ENCODE assay signal across 1 cellular context in the genomic region with DNA sequence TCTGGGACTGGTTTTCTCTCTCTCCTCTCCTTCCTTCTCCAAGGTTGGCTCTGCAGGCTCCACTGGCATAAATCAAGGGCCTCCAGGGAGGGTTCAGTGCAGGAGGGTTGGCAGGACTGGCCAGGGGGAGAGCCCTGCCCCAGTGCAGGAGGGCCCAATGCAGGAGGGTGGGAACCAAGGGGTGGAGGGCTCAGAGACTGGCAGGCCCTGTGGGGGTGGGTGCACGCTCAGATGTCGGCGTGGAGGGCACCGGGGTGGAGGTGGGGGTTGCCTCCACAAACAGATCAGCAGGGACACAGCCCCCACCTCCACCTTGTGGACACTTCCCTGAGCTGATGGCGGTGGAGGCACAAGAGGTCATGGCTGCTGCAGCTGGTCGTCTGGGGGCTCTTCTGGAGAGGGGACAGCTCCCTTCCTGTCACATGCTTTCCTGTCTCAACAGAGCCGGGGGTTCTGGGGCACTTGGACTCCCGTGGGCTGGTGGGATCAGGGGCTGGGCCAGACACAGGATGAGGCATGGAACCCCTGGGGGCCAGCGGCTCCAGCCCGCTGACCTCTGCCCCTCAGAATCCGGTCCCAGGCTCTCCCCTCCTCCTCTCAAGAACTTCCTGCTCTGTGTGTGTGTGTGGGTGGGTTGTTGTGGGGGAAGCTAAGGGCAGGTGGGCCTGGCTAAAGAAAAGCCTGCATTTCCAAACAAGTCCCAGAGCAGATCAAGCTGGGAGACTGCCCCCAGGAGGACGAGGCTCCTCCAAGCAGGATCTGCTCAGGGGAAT.
A peak's percentile ranks its signal among the peaks of the same experiment; 100 is the strongest.
TF ChIP-seq lines count a peak whose summit lies in the region.

No MANE protein-coding gene starts in this region.

TF ChIP-seq in HepG2, 621 proteins besides CTCF, POLR2A, EP300 and RAD21 (continued from another document and continues in another):
- TF ChIP-seq, protein P1, sequence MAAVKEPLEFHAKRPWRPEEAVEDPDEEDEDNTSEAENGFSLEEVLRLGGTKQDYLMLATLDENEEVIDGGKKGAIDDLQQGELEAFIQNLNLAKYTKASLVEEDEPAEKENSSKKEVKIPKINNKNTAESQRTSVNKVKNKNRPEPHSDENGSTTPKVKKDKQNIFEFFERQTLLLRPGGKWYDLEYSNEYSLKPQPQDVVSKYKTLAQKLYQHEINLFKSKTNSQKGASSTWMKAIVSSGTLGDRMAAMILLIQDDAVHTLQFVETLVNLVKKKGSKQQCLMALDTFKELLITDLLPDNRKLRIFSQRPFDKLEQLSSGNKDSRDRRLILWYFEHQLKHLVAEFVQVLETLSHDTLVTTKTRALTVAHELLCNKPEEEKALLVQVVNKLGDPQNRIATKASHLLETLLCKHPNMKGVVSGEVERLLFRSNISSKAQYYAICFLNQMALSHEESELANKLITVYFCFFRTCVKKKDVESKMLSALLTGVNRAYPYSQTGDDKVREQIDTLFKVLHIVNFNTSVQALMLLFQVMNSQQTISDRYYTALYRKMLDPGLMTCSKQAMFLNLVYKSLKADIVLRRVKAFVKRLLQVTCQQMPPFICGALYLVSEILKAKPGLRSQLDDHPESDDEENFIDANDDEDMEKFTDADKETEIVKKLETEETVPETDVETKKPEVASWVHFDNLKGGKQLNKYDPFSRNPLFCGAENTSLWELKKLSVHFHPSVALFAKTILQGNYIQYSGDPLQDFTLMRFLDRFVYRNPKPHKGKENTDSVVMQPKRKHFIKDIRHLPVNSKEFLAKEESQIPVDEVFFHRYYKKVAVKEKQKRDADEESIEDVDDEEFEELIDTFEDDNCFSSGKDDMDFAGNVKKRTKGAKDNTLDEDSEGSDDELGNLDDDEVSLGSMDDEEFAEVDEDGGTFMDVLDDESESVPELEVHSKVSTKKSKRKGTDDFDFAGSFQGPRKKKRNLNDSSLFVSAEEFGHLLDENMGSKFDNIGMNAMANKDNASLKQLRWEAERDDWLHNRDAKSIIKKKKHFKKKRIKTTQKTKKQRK (IDR thresholded peaks at IDR 0.05; ENCODE audit: low read length): no peak
- TF ChIP-seq YEATS4 (CRISPR knock-in tag; IDR thresholded peaks at IDR 0.05; ENCODE audit: borderline replicate concordance): peak; percentile 60; the same call in 1 of the 2 replicates
- TF ChIP-seq, protein P2, sequence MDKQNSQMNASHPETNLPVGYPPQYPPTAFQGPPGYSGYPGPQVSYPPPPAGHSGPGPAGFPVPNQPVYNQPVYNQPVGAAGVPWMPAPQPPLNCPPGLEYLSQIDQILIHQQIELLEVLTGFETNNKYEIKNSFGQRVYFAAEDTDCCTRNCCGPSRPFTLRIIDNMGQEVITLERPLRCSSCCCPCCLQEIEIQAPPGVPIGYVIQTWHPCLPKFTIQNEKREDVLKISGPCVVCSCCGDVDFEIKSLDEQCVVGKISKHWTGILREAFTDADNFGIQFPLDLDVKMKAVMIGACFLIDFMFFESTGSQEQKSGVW (CRISPR knock-in tag; IDR thresholded peaks at IDR 0.05; ENCODE audit: borderline replicate concordance): no peak
- TF ChIP-seq TEAD2 (CRISPR knock-in tag; IDR thresholded peaks at IDR 0.05): no peak
- TF ChIP-seq SOX5 (CRISPR knock-in tag; IDR thresholded peaks at IDR 0.05; ENCODE audit: borderline replicate concordance): peak; percentile 48; the same call in 1 of the 2 replicates
- TF ChIP-seq, protein P3, sequence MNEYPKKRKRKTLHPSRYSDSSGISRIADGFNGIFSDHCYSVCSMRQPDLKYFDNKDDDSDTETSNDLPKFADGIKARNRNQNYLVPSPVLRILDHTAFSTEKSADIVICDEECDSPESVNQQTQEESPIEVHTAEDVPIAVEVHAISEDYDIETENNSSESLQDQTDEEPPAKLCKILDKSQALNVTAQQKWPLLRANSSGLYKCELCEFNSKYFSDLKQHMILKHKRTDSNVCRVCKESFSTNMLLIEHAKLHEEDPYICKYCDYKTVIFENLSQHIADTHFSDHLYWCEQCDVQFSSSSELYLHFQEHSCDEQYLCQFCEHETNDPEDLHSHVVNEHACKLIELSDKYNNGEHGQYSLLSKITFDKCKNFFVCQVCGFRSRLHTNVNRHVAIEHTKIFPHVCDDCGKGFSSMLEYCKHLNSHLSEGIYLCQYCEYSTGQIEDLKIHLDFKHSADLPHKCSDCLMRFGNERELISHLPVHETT (CRISPR knock-in tag; conservative IDR thresholded peaks at IDR 0.05): no peak
- TF ChIP-seq SETDB1 (CRISPR knock-in tag; IDR thresholded peaks at IDR 0.05; ENCODE audit: borderline replicate concordance): 0 out of 2 replicates have a peak, but pooled peaks have one; percentile 5
- TF ChIP-seq THAP11 (CRISPR knock-in tag; IDR thresholded peaks at IDR 0.05): peak; percentile 54
- TF ChIP-seq, protein P4, sequence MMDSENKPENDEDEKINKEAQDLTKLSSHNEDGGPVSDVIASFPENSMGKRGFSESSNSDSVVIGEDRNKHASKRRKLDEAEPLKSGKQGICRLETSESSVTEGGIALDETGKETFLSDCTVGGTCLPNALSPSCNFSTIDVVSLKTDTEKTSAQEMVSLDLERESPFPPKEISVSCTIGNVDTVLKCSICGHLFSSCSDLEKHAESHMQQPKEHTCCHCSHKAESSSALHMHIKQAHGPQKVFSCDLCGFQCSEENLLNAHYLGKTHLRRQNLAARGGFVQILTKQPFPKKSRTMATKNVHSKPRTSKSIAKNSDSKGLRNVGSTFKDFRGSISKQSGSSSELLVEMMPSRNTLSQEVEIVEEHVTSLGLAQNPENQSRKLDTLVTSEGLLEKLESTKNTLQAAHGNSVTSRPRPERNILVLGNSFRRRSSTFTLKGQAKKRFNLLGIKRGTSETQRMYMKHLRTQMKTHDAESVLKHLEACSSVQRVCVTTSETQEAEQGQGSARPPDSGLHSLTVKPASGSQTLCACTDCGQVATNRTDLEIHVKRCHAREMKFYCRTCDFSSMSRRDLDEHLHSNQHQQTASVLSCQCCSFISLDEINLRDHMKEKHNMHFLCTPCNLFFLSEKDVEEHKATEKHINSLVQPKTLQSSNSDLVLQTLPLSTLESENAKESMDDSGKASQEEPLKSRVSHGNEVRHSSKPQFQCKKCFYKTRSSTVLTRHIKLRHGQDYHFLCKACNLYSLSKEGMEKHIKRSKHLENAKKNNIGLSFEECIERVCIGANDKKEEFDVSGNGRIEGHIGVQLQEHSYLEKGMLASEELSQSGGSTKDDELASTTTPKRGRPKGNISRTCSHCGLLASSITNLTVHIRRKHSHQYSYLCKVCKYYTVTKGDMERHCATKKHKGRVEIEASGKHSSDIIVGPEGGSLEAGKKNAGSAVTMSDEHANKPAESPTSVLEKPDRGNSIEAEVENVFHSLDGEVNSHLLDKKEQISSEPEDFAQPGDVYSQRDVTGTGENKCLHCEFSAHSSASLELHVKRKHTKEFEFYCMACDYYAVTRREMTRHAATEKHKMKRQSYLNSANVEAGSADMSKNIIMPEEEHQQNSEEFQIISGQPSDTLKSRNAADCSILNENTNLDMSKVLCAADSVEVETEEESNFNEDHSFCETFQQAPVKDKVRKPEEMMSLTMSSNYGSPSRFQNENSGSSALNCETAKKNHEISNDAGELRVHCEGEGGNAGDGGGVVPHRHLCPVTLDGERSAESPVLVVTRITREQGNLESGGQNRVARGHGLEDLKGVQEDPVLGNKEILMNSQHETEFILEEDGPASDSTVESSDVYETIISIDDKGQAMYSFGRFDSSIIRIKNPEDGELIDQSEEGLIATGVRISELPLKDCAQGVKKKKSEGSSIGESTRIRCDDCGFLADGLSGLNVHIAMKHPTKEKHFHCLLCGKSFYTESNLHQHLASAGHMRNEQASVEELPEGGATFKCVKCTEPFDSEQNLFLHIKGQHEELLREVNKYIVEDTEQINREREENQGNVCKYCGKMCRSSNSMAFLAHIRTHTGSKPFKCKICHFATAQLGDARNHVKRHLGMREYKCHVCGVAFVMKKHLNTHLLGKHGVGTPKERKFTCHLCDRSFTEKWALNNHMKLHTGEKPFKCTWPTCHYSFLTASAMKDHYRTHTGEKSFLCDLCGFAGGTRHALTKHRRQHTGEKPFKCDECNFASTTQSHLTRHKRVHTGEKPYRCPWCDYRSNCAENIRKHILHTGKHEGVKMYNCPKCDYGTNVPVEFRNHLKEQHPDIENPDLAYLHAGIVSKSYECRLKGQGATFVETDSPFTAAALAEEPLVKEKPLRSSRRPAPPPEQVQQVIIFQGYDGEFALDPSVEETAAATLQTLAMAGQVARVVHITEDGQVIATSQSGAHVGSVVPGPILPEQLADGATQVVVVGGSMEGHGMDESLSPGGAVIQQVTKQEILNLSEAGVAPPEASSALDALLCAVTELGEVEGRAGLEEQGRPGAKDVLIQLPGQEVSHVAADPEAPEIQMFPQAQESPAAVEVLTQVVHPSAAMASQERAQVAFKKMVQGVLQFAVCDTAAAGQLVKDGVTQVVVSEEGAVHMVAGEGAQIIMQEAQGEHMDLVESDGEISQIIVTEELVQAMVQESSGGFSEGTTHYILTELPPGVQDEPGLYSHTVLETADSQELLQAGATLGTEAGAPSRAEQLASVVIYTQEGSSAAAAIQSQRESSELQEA (CRISPR knock-in tag; IDR thresholded peaks at IDR 0.05; ENCODE audit: not compliant biosample characterization): peak; percentile 20
- TF ChIP-seq, protein P5, sequence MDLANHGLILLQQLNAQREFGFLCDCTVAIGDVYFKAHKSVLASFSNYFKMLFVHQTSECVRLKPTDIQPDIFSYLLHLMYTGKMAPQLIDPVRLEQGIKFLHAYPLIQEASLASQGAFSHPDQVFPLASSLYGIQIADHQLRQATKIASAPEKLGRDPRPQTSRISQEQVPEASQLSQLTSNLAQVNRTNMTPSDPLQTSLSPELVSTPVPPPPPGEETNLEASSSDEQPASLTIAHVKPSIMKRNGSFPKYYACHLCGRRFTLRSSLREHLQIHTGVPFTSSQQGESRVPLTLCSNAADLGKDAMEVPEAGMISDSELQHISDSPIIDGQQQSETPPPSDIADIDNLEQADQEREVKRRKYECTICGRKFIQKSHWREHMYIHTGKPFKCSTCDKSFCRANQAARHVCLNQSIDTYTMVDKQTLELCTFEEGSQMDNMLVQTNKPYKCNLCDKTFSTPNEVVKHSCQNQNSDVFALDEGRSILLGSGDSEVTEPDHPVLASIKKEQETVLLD (CRISPR knock-in tag; IDR thresholded peaks at IDR 0.05; ENCODE audit: low read depth): no peak; the same call in 1 of the 2 replicates
- TF ChIP-seq KLF15 (CRISPR knock-in tag; IDR thresholded peaks at IDR 0.05; ENCODE audit: borderline replicate concordance): no peak
- TF ChIP-seq, protein P6, sequence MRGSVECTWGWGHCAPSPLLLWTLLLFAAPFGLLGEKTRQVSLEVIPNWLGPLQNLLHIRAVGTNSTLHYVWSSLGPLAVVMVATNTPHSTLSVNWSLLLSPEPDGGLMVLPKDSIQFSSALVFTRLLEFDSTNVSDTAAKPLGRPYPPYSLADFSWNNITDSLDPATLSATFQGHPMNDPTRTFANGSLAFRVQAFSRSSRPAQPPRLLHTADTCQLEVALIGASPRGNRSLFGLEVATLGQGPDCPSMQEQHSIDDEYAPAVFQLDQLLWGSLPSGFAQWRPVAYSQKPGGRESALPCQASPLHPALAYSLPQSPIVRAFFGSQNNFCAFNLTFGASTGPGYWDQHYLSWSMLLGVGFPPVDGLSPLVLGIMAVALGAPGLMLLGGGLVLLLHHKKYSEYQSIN (CRISPR knock-in tag; IDR thresholded peaks at IDR 0.05; ENCODE audit: borderline replicate concordance): no peak
- peak; percentile 39; the same call in 1 of the 2 replicates for TF ChIP-seq GLI4 (CRISPR knock-in tag; IDR thresholded peaks at IDR 0.05; ENCODE audit: borderline replicate concordance)
- peak; percentile 64 for TF ChIP-seq ZNF607 (CRISPR knock-in tag; IDR thresholded peaks at IDR 0.05; ENCODE audit: borderline replicate concordance)
- no peak for TF ChIP-seq CBX2 (IDR thresholded peaks at IDR 0.05; ENCODE audit: low read depth, low read length)
- peak; percentile 44 for TF ChIP-seq CBX2 (CRISPR knock-in tag; IDR thresholded peaks at IDR 0.05; ENCODE audit: low read depth)
- TF ChIP-seq RAD51 (IDR thresholded peaks at IDR 0.05; ENCODE audit: borderline replicate concordance): no peak
- TF ChIP-seq ZNF614 (CRISPR knock-in tag; IDR thresholded peaks at IDR 0.05; ENCODE audit: borderline replicate concordance): 0 out of 2 replicates have a peak, but pooled peaks have one; percentile 57
- no peak for TF ChIP-seq TP53 (CRISPR knock-in tag; conservative IDR thresholded peaks at IDR 0.05)
- peak; percentile 42; the same call in 1 of the 2 replicates for TF ChIP-seq RBFOX2 (IDR thresholded peaks at IDR 0.05; ENCODE audit: low read depth, low read length)
- TF ChIP-seq, protein P7, sequence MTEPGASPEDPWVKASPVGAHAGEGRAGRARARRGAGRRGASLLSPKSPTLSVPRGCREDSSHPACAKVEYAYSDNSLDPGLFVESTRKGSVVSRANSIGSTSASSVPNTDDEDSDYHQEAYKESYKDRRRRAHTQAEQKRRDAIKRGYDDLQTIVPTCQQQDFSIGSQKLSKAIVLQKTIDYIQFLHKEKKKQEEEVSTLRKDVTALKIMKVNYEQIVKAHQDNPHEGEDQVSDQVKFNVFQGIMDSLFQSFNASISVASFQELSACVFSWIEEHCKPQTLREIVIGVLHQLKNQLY (CRISPR knock-in tag; IDR thresholded peaks at IDR 0.05): peak; percentile 78; the same call in 1 of the 2 replicates
- TF ChIP-seq, protein P8, sequence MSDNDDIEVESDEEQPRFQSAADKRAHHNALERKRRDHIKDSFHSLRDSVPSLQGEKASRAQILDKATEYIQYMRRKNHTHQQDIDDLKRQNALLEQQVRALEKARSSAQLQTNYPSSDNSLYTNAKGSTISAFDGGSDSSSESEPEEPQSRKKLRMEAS (IDR thresholded peaks at IDR 0.05): peak; percentile 67
- TF ChIP-seq SMARCC2 (IDR thresholded peaks at IDR 0.05): no peak
- no peak; the same call in 1 of the 2 replicates for TF ChIP-seq ARNT2 (CRISPR knock-in tag; IDR thresholded peaks at IDR 0.05; ENCODE audit: low read depth)
- TF ChIP-seq JUND (CRISPR knock-in tag; IDR thresholded peaks at IDR 0.05): no peak
- 0 out of 2 replicates have a peak, but pooled peaks have one; percentile 53 for TF ChIP-seq ZNF136 (CRISPR knock-in tag; IDR thresholded peaks at IDR 0.05; ENCODE audit: low read depth)
- TF ChIP-seq SP4 (CRISPR knock-in tag; IDR thresholded peaks at IDR 0.05): peak; percentile 69
- TF ChIP-seq, protein P9, sequence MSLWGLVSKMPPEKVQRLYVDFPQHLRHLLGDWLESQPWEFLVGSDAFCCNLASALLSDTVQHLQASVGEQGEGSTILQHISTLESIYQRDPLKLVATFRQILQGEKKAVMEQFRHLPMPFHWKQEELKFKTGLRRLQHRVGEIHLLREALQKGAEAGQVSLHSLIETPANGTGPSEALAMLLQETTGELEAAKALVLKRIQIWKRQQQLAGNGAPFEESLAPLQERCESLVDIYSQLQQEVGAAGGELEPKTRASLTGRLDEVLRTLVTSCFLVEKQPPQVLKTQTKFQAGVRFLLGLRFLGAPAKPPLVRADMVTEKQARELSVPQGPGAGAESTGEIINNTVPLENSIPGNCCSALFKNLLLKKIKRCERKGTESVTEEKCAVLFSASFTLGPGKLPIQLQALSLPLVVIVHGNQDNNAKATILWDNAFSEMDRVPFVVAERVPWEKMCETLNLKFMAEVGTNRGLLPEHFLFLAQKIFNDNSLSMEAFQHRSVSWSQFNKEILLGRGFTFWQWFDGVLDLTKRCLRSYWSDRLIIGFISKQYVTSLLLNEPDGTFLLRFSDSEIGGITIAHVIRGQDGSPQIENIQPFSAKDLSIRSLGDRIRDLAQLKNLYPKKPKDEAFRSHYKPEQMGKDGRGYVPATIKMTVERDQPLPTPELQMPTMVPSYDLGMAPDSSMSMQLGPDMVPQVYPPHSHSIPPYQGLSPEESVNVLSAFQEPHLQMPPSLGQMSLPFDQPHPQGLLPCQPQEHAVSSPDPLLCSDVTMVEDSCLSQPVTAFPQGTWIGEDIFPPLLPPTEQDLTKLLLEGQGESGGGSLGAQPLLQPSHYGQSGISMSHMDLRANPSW (CRISPR knock-in tag; IDR thresholded peaks at IDR 0.05; ENCODE audit: borderline replicate concordance): no peak; the same call in 1 of the 2 replicates
- TF ChIP-seq ZNF660 (CRISPR knock-in tag; IDR thresholded peaks at IDR 0.05; ENCODE audit: borderline replicate concordance, low read depth): no peak
